In the genomic region with DNA sequence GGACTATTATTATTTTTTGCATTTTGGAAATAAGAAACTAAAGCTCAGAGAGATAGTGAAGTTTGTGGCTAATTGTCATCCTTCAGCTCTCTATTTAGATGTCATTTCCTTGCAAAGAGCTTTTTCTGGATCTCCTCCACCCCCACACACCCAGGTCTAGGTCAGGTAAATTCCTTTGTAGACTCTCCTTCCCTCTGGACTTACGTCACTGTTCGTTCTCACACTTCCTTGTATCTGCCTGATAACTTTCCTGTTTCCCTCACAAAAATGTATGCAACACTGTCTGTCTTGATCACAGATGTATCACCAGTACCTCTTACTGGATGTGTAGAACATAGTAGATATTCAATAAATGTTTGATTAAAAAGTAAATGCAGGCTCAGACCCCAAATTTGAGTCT, we compare ENCODE assay signal across 1 cellular context.
TF ChIP-seq lines count a peak whose summit lies in the region.

No MANE protein-coding gene starts in this region.

TF ChIP-seq in GM23338, 12 proteins besides CTCF, POLR2A, EP300 and RAD21 (continued from another document):
- TF ChIP-seq, protein P1, sequence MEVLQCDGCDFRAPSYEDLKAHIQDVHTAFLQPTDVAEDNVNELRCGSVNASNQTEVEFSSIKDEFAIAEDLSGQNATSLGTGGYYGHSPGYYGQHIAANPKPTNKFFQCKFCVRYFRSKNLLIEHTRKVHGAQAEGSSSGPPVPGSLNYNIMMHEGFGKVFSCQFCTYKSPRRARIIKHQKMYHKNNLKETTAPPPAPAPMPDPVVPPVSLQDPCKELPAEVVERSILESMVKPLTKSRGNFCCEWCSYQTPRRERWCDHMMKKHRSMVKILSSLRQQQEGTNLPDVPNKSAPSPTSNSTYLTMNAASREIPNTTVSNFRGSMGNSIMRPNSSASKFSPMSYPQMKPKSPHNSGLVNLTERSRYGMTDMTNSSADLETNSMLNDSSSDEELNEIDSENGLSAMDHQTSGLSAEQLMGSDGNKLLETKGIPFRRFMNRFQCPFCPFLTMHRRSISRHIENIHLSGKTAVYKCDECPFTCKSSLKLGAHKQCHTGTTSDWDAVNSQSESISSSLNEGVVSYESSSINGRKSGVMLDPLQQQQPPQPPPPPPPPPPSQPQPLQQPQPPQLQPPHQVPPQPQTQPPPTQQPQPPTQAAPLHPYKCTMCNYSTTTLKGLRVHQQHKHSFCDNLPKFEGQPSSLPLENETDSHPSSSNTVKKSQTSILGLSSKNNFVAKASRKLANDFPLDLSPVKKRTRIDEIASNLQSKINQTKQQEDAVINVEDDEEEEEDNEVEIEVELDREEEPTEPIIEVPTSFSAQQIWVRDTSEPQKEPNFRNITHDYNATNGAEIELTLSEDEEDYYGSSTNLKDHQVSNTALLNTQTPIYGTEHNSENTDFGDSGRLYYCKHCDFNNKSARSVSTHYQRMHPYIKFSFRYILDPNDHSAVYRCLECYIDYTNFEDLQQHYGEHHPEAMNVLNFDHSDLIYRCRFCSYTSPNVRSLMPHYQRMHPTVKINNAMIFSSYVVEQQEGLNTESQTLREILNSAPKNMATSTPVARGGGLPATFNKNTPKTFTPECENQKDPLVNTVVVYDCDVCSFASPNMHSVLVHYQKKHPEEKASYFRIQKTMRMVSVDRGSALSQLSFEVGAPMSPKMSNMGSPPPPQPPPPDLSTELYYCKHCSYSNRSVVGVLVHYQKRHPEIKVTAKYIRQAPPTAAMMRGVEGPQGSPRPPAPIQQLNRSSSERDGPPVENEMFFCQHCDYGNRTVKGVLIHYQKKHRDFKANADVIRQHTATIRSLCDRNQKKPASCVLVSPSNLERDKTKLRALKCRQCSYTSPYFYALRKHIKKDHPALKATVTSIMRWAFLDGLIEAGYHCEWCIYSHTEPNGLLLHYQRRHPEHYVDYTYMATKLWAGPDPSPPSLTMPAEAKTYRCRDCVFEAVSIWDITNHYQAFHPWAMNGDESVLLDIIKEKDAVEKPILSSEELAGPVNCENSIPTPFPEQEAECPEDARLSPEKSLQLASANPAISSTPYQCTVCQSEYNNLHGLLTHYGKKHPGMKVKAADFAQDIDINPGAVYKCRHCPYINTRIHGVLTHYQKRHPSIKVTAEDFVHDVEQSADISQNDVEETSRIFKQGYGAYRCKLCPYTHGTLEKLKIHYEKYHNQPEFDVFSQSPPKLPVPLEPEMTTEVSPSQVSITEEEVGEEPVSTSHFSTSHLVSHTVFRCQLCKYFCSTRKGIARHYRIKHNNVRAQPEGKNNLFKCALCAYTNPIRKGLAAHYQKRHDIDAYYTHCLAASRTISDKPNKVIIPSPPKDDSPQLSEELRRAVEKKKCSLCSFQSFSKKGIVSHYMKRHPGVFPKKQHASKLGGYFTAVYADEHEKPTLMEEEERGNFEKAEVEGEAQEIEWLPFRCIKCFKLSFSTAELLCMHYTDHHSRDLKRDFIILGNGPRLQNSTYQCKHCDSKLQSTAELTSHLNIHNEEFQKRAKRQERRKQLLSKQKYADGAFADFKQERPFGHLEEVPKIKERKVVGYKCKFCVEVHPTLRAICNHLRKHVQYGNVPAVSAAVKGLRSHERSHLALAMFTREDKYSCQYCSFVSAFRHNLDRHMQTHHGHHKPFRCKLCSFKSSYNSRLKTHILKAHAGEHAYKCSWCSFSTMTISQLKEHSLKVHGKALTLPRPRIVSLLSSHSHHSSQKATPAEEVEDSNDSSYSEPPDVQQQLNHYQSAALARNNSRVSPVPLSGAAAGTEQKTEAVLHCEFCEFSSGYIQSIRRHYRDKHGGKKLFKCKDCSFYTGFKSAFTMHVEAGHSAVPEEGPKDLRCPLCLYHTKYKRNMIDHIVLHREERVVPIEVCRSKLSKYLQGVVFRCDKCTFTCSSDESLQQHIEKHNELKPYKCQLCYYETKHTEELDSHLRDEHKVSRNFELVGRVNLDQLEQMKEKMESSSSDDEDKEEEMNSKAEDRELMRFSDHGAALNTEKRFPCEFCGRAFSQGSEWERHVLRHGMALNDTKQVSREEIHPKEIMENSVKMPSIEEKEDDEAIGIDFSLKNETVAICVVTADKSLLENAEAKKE (CRISPR knock-in tag; IDR thresholded peaks at IDR 0.05), result no peak
- TF ChIP-seq EZH2phosphoT487 (IDR thresholded peaks at IDR 0.05; ENCODE audit: unreplicated experiment) (no peak), EZH2 (IDR thresholded peaks at IDR 0.05; ENCODE audit: low read depth, unreplicated experiment) (no peak), ZNF114 (CRISPR knock-in tag; IDR thresholded peaks at IDR 0.05) (no peak)
- TF ChIP-seq, protein P2, sequence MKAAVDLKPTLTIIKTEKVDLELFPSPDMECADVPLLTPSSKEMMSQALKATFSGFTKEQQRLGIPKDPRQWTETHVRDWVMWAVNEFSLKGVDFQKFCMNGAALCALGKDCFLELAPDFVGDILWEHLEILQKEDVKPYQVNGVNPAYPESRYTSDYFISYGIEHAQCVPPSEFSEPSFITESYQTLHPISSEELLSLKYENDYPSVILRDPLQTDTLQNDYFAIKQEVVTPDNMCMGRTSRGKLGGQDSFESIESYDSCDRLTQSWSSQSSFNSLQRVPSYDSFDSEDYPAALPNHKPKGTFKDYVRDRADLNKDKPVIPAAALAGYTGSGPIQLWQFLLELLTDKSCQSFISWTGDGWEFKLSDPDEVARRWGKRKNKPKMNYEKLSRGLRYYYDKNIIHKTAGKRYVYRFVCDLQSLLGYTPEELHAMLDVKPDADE (IDR thresholded peaks at IDR 0.05), result no peak
- TF ChIP-seq, protein P3, sequence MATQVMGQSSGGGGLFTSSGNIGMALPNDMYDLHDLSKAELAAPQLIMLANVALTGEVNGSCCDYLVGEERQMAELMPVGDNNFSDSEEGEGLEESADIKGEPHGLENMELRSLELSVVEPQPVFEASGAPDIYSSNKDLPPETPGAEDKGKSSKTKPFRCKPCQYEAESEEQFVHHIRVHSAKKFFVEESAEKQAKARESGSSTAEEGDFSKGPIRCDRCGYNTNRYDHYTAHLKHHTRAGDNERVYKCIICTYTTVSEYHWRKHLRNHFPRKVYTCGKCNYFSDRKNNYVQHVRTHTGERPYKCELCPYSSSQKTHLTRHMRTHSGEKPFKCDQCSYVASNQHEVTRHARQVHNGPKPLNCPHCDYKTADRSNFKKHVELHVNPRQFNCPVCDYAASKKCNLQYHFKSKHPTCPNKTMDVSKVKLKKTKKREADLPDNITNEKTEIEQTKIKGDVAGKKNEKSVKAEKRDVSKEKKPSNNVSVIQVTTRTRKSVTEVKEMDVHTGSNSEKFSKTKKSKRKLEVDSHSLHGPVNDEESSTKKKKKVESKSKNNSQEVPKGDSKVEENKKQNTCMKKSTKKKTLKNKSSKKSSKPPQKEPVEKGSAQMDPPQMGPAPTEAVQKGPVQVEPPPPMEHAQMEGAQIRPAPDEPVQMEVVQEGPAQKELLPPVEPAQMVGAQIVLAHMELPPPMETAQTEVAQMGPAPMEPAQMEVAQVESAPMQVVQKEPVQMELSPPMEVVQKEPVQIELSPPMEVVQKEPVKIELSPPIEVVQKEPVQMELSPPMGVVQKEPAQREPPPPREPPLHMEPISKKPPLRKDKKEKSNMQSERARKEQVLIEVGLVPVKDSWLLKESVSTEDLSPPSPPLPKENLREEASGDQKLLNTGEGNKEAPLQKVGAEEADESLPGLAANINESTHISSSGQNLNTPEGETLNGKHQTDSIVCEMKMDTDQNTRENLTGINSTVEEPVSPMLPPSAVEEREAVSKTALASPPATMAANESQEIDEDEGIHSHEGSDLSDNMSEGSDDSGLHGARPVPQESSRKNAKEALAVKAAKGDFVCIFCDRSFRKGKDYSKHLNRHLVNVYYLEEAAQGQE (IDR thresholded peaks at IDR 0.05; ENCODE audit: unreplicated experiment), result no peak
TF ChIP-seq in GM23338: peak in this region for 0.
